Comparison of ENCODE assay signal across 18 cellular contexts in genomic region chr1:45510036-45510971, GRCh38. TPM values are rescaled to one million over a fixed set of nuclear protein-coding genes. Genes with fewer than 3 reads are reported as not detected.
A peak's percentile ranks its signal among the peaks of the same experiment; 100 is the strongest.
DNase-seq lines count a peak whose midpoint lies in the region; ATAC-seq, FAIRE-seq and TF ChIP-seq lines count a peak whose summit lies in the region.
"Had no signal": no experiment of that assay in that cellular context is flagged by ENCODE, and none has a peak within 500 bp of the region (broad histone marks: within the 10 kb centered on the region; RNA-seq: fewer than 3 reads in every experiment).

No MANE protein-coding gene starts in this region.

- SMC1A ChIA-PET in GM12878 (lab: Charles Lee; ENCODE audit: uncharacterized antibody, unreplicated experiment): interaction anchor here (0.6 to 5.6 kb wide), 8 partner anchors 10 to 77 kb away, joined by 3 to 114 read pairs (median 5); partner anchors contain the start of genes AKR1A1, CCDC163, MMACHC and NASP

- no peaks in the 10 kb centered on the region for H3K27me3 Mint-ChIP-seq in activated naive CD4-positive, alpha-beta T cell treated with anti-CD3 and anti-CD28 coated beads, Interleukin-2, amount 50 U/mL, for 24 hours
- H3K27me3 Mint-ChIP-seq: CD4-positive, alpha-beta T cell had no signal

- POLR2A ChIA-PET in GM12878 (lab: Charles Lee): interaction anchor here (0.6 to 1.6 kb wide), 2 partner anchors 10 to 11 kb away, joined by 3 to 11 read pairs; partner anchors contain the start of genes CCDC163, MMACHC and PRDX1

- in situ Hi-C loops in GM12878 (cut with MboI): no loop called here

- H3K4me2 ChIP-seq in GM12878 (ENCODE audit: control insufficient read depth, insufficient read depth): no peak overlapping the region

- H3K9me3 Mint-ChIP-seq in activated naive CD4-positive, alpha-beta T cell treated with anti-CD3 and anti-CD28 coated beads, Interleukin-2, amount 50 U/mL, for 24 hours: no peaks in the 10 kb centered on the region
- H3K9me3 Mint-ChIP-seq: CD4-positive, alpha-beta T cell had no signal

- 0 out of 2 replicates have a peak, but pooled peaks cover 2% of the 10 kb centered on the region for H4K20me1 ChIP-seq in GM12878 (ENCODE audit: control insufficient read depth, insufficient read depth)

- FAIRE-seq in GM12878 (lab: Jason Lieb, UNC): no peak
- FAIRE-seq: colon, frontal cortex, TTC549 had no signal

- TF ChIP-seq RAD21 in GM12878 (IDR thresholded peaks at IDR 0.05; ENCODE audit: insufficient read depth, low read depth, low read length): no peak

- TF ChIP-seq CTCF in GM12878 (IDR thresholded peaks at IDR 0.05 in 2 of 3, conservative IDR thresholded peaks at IDR 0.05 in 1 of 3; ENCODE audit: control insufficient read depth in 2 of 3, extremely low read depth in 1 of 3, insufficient read depth in 1 of 3, low read depth in 3 of 3, low read length in 3 of 3): no peak

- WGBS in GM12878 (ENCODE audit: insufficient coverage, insufficient replicate concordance, low lambda C conversion rate, missing lambda C conversion rate): 58% methylated on average over 9 of the region's 9 CpGs

- CTCF ChIA-PET in GM12878 (lab: Yijun Ruan, JAX): interaction anchor here (0.6 to 4.5 kb wide), 9 partner anchors 9 to 253 kb away, joined by 3 to 212 read pairs (median 17); partner anchors contain the start of genes AKR1A1, CCDC163 and MMACHC

- ATAC-seq in GM12878 (no peak), HG03354 (IDR thresholded peaks at IDR 0.05; ENCODE audit: poor library complexity, severe bottlenecking, unreplicated experiment) (no peak)

- no peaks in the 10 kb centered on the region for H3K4me1 ChIP-seq in GM12878 (ENCODE audit: control insufficient read depth, insufficient read depth, low read length)
- H3K4me1 ChIP-seq: uterus had no signal

- no TSS peak for BruUV-seq in GM12878 (replicated peaks; lab: Mats Ljungman, UMichigan)

- no peak overlapping the region for H3K4me3 Mint-ChIP-seq in activated naive CD4-positive, alpha-beta T cell treated with anti-CD3 and anti-CD28 coated beads, Interleukin-2, amount 50 U/mL, for 24 hours
- H3K4me3 Mint-ChIP-seq: CD4-positive, alpha-beta T cell had no signal

- intact Hi-C loops in GM12878 (cut with micrococcal nuclease; ENCODE audit: unreplicated experiment): loop anchor here (10.0 kb wide), 1 partner anchor 374 kb away; no protein-coding TSS in a partner anchor

- no peak overlapping the region for H3K9ac ChIP-seq in GM12878 (ENCODE audit: control insufficient read depth, insufficient read depth, low read length)

- no peak for DNase-seq in activated naive CD4-positive, alpha-beta T cell (lab: John Stamatoyannopoulos, UW)
- DNase-seq in GM12878 (ENCODE audit: low read depth, low spot score): no peak
- DNase-seq in substantia nigra (lab: John Stamatoyannopoulos, UW): no peak
- DNase-seq in MV-4-11 (lab: John Stamatoyannopoulos, UW): no peak
- DNase-seq: ACHN; activated CD4-positive, alpha-beta T cell treated with anti-CD3 and anti-CD28 coated beads, Interleukin-2, amount 50 U/mL, for 48 hours; amniotic stem cell; CD4-positive, alpha-beta T cell; DND-41; left ventricle myocardium inferior; NCI-H510A; stimulated activated naive CD4-positive, alpha-beta T cell; uterus had no signal

- no peak overlapping the region for H2AFZ ChIP-seq in GM12878 (ENCODE audit: control insufficient read depth, low read depth, low read length)

- no peak for TF ChIP-seq POLR2A in GM12878 (IDR thresholded peaks at IDR 0.05; ENCODE audit: low read depth, low read length)

- peaks cover 3% of the 10 kb centered on the region for H3K79me2 ChIP-seq in GM12878 (ENCODE audit: control insufficient read depth, insufficient read depth, low read length)

- H3K4me3 ChIP-seq in GM12878: no peak overlapping the region
- H3K4me3 ChIP-seq: left ventricle myocardium inferior, uterus had no signal

- peaks cover 13% of the 10 kb centered on the region for H3K36me3 Mint-ChIP-seq in activated naive CD4-positive, alpha-beta T cell treated with anti-CD3 and anti-CD28 coated beads, Interleukin-2, amount 50 U/mL, for 24 hours

- RAD21 ChIA-PET in GM12878 (lab: Charles Lee; ENCODE audit: unreplicated experiment): interaction anchor here (0.9 to 3.7 kb wide), 3 partner anchors 11 to 60 kb away, joined by 3 to 14 read pairs (median 4); partner anchors contain the start of genes CCDC163 and MMACHC

- H3K27ac ChIP-seq in GM12878 (ENCODE audit: control insufficient read depth, insufficient read depth) (no peak overlapping the region), substantia nigra (ENCODE audit: low read depth, low read length, poor library complexity, severe bottlenecking) (peak overlapping the region; percentile 69)
- H3K27ac ChIP-seq: left ventricle myocardium inferior, uterus had no signal

- TF ChIP-seq EP300 in GM12878 (IDR thresholded peaks at IDR 0.05; ENCODE audit: borderline replicate concordance in 1 of 2, control insufficient read depth in 1 of 2, low read depth in 2 of 2, low read length in 2 of 2): no peak

- H3K27ac Mint-ChIP-seq in activated naive CD4-positive, alpha-beta T cell treated with anti-CD3 and anti-CD28 coated beads, Interleukin-2, amount 50 U/mL, for 24 hours: peak overlapping the region; percentile 84
- H3K27ac Mint-ChIP-seq: CD4-positive, alpha-beta T cell had no signal

- no peaks in the 10 kb centered on the region for H3K27me3 ChIP-seq in GM12878 (replicated peaks in 1 of 2; ENCODE audit: control insufficient read depth in 2 of 2, insufficient read depth in 2 of 2, low read length in 1 of 2)
- H3K27me3 ChIP-seq: uterus had no signal

- peaks cover 3% of the 10 kb centered on the region for H3K4me1 Mint-ChIP-seq in activated naive CD4-positive, alpha-beta T cell treated with anti-CD3 and anti-CD28 coated beads, Interleukin-2, amount 50 U/mL, for 24 hours

- no peaks in the 10 kb centered on the region for H3K9me3 ChIP-seq in GM12878 (replicated peaks; ENCODE audit: control insufficient read depth, insufficient read depth, low read length)
- H3K9me3 ChIP-seq: left ventricle myocardium inferior, uterus had no signal

- H3K36me3 ChIP-seq in GM12878 (ENCODE audit: control insufficient read depth in 2 of 2, insufficient read depth in 2 of 2, low read length in 1 of 2): peaks cover 18 to 32% of the 10 kb centered on the region in 2 experiments
- H3K36me3 ChIP-seq: uterus had no signal

RNA-seq across cellular contexts. Expression of gene MMACHC, which starts 10.2 kb away (rescaled TPM):
- total RNA-seq in GM12878 (2013; cell fraction: nucleolus; rRNA removed): 5.3 and 6.3 TPM in 2 replicates
- 10.8 and 13.6 TPM in 2 replicates for total RNA-seq in GM12878 (2014; rRNA removed)
- 7.3 and 7.6 TPM in 2 replicates for total RNA-seq in GM12878 (2014; rRNA removed; fragmentation: Illumina TruSeq; extraction: Trizol)
- 14.2 and 14.8 TPM in 2 replicates for total RNA-seq in GM12878 (2021)
- polyA plus RNA-seq in GM12878 (2011; ENCODE audit: low read depth): 1.5 TPM
- polyA plus RNA-seq in GM12878 (2011; rRNA removed): 5.6 and 6.8 TPM in 2 replicates
- 10.3 and 10.8 TPM in 2 replicates for polyA plus RNA-seq in GM12878 (2011; cell fraction: cytosol; rRNA removed)
- 5.8 and 6.5 TPM in 2 replicates for polyA plus RNA-seq in GM12878 (2011; cell fraction: nucleus; rRNA removed)
- polyA plus RNA-seq in GM12878 (2012): 5.1 and 5.9 TPM in 2 replicates
- polyA plus RNA-seq in GM12878 (2014; fragmentation: Illumina TruSeq; extraction: Trizol): 8.1 and 11.7 TPM in 2 replicates
- polyA plus RNA-seq in GM12878 (2014; fragmentation: Nextera tagmentation; extraction: Ambion mirVana): 1 to 10 TPM; 4.6 to 5.7 TPM
- 9.4 and 9.8 TPM in 2 replicates for polyA plus RNA-seq in GM12878 (2014; rRNA removed)
- polyA plus RNA-seq in GM12878 (2016; fragmentation: Nextera tagmentation; extraction: Ambion mirVana): 10 to 100 TPM in 1 of 2 experiments, 1 to 10 TPM in 1; 10.0 to 12.3 TPM
- 12.1 and 19.3 TPM in 2 replicates for polyA minus RNA-seq in GM12878 (2011; rRNA and poly(A)+ RNA removed)
- polyA minus RNA-seq in GM12878 (2011; cell fraction: cytosol; rRNA and poly(A)+ RNA removed): 4.7 and 5.9 TPM in 2 replicates
- polyA minus RNA-seq in GM12878 (2011; cell fraction: nucleus; rRNA and poly(A)+ RNA removed): 3.0 and 5.8 TPM in 2 replicates

RNA-seq across cellular contexts. Expression of gene CCDC163, which starts 10.4 kb away (rescaled TPM):
- 2.0 and 2.6 TPM in 2 replicates for total RNA-seq in GM12878 (2013; cell fraction: nucleolus; rRNA removed)
- total RNA-seq in GM12878 (2014; rRNA removed) (2.3 and 3.2 TPM in 2 replicates), GM12878 (2014; rRNA removed; fragmentation: Illumina TruSeq; extraction: Trizol) (2.0 and 2.1 TPM in 2 replicates), GM12878 (2021) (2.4 and 2.9 TPM in 2 replicates)
- 2.5 TPM for polyA plus RNA-seq in GM12878 (2011; ENCODE audit: low read depth)
- polyA plus RNA-seq in GM12878 (2011; rRNA removed) (2.6 and 3.2 TPM in 2 replicates), GM12878 (2014; fragmentation: Illumina TruSeq; extraction: Trizol) (2.7 and 3.0 TPM in 2 replicates), GM12878 (2014; fragmentation: Nextera tagmentation; extraction: Ambion mirVana) (1 to 10 TPM; 1.4 to 2.3 TPM), GM12878 (2014; rRNA removed) (3.6 and 5.3 TPM in 2 replicates), GM12878 (2016; fragmentation: Nextera tagmentation; extraction: Ambion mirVana) (1 to 10 TPM; 2.3 to 4.0 TPM)
- polyA plus RNA-seq in GM12878 (2011; cell fraction: cytosol; rRNA removed): 5.2 and 6.2 TPM in 2 replicates
- 3.1 and 4.0 TPM in 2 replicates for polyA plus RNA-seq in GM12878 (2011; cell fraction: nucleus; rRNA removed)
- 3.4 and 4.8 TPM in 2 replicates for polyA plus RNA-seq in GM12878 (2012)
- polyA minus RNA-seq in GM12878 (2011; rRNA and poly(A)+ RNA removed): 3.3 and 3.9 TPM in 2 replicates
- 0.94 and 3.0 TPM in 2 replicates for polyA minus RNA-seq in GM12878 (2011; cell fraction: cytosol; rRNA and poly(A)+ RNA removed)
- 3.5 and 3.9 TPM in 2 replicates for polyA minus RNA-seq in GM12878 (2011; cell fraction: nucleus; rRNA and poly(A)+ RNA removed)

RNA-seq across cellular contexts. Expression of gene PRDX1, which starts 11.4 kb away (rescaled TPM):
- 28.3 and 29.3 TPM in 2 replicates for total RNA-seq in GM12878 (2013; cell fraction: nucleolus; rRNA removed)
- 822 and 988 TPM in 2 replicates for total RNA-seq in GM12878 (2014; rRNA removed)
- 779 and 790 TPM in 2 replicates for total RNA-seq in GM12878 (2014; rRNA removed; fragmentation: Illumina TruSeq; extraction: Trizol)
- total RNA-seq in GM12878 (2021): 630 and 659 TPM in 2 replicates
- 509 TPM for polyA plus RNA-seq in GM12878 (2011; ENCODE audit: low read depth)
- polyA plus RNA-seq in GM12878 (2011; rRNA removed): 784 and 883 TPM in 2 replicates
- 460 and 514 TPM in 2 replicates for polyA plus RNA-seq in GM12878 (2011; cell fraction: cytosol; rRNA removed)
- polyA plus RNA-seq in GM12878 (2011; cell fraction: nucleus; rRNA removed): 254 and 281 TPM in 2 replicates
- 373 and 379 TPM in 2 replicates for polyA plus RNA-seq in GM12878 (2012)
- 752 and 883 TPM in 2 replicates for polyA plus RNA-seq in GM12878 (2014; fragmentation: Illumina TruSeq; extraction: Trizol)
- polyA plus RNA-seq in GM12878 (2014; fragmentation: Nextera tagmentation; extraction: Ambion mirVana): 1,000 to 10,000 TPM; 1,264 to 1,775 TPM
- polyA plus RNA-seq in GM12878 (2014; rRNA removed): 763 and 801 TPM in 2 replicates
- polyA plus RNA-seq in GM12878 (2016; fragmentation: Nextera tagmentation; extraction: Ambion mirVana): 1,000 to 10,000 TPM; 1,223 to 1,315 TPM
- polyA minus RNA-seq in GM12878 (2011; rRNA and poly(A)+ RNA removed): 315 and 352 TPM in 2 replicates
- polyA minus RNA-seq in GM12878 (2011; cell fraction: cytosol; rRNA and poly(A)+ RNA removed): 102 and 104 TPM in 2 replicates
- 49.7 and 63.3 TPM in 2 replicates for polyA minus RNA-seq in GM12878 (2011; cell fraction: nucleus; rRNA and poly(A)+ RNA removed)

RNA-seq across cellular contexts. Expression of gene TESK2, which starts 19.3 kb away (rescaled TPM):
- 16.5 and 21.3 TPM in 2 replicates for total RNA-seq in GM12878 (2013; cell fraction: nucleolus; rRNA removed)
- total RNA-seq in GM12878 (2014; rRNA removed): 5.7 and 6.8 TPM in 2 replicates
- total RNA-seq in GM12878 (2014; rRNA removed; fragmentation: Illumina TruSeq; extraction: Trizol): 4.4 and 4.7 TPM in 2 replicates
- 6.2 and 7.1 TPM in 2 replicates for total RNA-seq in GM12878 (2021)
- 7.6 TPM for polyA plus RNA-seq in GM12878 (2011; ENCODE audit: low read depth)
- polyA plus RNA-seq in GM12878 (2011; rRNA removed): 8.3 and 10.0 TPM in 2 replicates
- 7.9 and 9.5 TPM in 2 replicates for polyA plus RNA-seq in GM12878 (2011; cell fraction: cytosol; rRNA removed)
- 10.4 and 12.5 TPM in 2 replicates for polyA plus RNA-seq in GM12878 (2011; cell fraction: nucleus; rRNA removed)
- polyA plus RNA-seq in GM12878 (2012): 7.3 and 10.3 TPM in 2 replicates
- polyA plus RNA-seq in GM12878 (2014; fragmentation: Illumina TruSeq; extraction: Trizol): 6.7 and 7.5 TPM in 2 replicates
- 1 to 10 TPM; 2.2 to 2.5 TPM for polyA plus RNA-seq in GM12878 (2014; fragmentation: Nextera tagmentation; extraction: Ambion mirVana)
- polyA plus RNA-seq in GM12878 (2014; rRNA removed): 5.9 and 7.1 TPM in 2 replicates
- 1 to 10 TPM; 3.6 to 3.9 TPM for polyA plus RNA-seq in GM12878 (2016; fragmentation: Nextera tagmentation; extraction: Ambion mirVana)
- 6.1 and 11.0 TPM in 2 replicates for polyA minus RNA-seq in GM12878 (2011; rRNA and poly(A)+ RNA removed)
- 1.4 and 3.2 TPM in 2 replicates for polyA minus RNA-seq in GM12878 (2011; cell fraction: cytosol; rRNA and poly(A)+ RNA removed)
- 3.3 and 3.5 TPM in 2 replicates for polyA minus RNA-seq in GM12878 (2011; cell fraction: nucleus; rRNA and poly(A)+ RNA removed)

RNA-seq across cellular contexts. Expression of gene AKR1A1, which starts 40.3 kb away (rescaled TPM):
- total RNA-seq in GM12878 (2013; cell fraction: nucleolus; rRNA removed): 82.3 and 85.2 TPM in 2 replicates
- total RNA-seq in GM12878 (2014; rRNA removed) (208 and 209 TPM in 2 replicates), GM12878 (2014; rRNA removed; fragmentation: Illumina TruSeq; extraction: Trizol) (187 and 189 TPM in 2 replicates), GM12878 (2021) (259 and 260 TPM in 2 replicates)
- polyA plus RNA-seq in GM12878 (2011; ENCODE audit: low read depth): 223 TPM
- polyA plus RNA-seq in GM12878 (2011; rRNA removed) (243 and 335 TPM in 2 replicates), GM12878 (2014; fragmentation: Illumina TruSeq; extraction: Trizol) (182 and 222 TPM in 2 replicates), GM12878 (2014; fragmentation: Nextera tagmentation; extraction: Ambion mirVana) (100 to 1,000 TPM; 199 to 200 TPM), GM12878 (2014; rRNA removed) (253 and 265 TPM in 2 replicates), GM12878 (2016; fragmentation: Nextera tagmentation; extraction: Ambion mirVana) (100 to 1,000 TPM; 309 to 334 TPM)
- 422 and 450 TPM in 2 replicates for polyA plus RNA-seq in GM12878 (2011; cell fraction: cytosol; rRNA removed)
- 238 and 249 TPM in 2 replicates for polyA plus RNA-seq in GM12878 (2011; cell fraction: nucleus; rRNA removed)
- 188 and 204 TPM in 2 replicates for polyA plus RNA-seq in GM12878 (2012)
- 265 and 347 TPM in 2 replicates for polyA minus RNA-seq in GM12878 (2011; rRNA and poly(A)+ RNA removed)
- 80.9 and 94.5 TPM in 2 replicates for polyA minus RNA-seq in GM12878 (2011; cell fraction: cytosol; rRNA and poly(A)+ RNA removed)
- 56.6 and 85.1 TPM in 2 replicates for polyA minus RNA-seq in GM12878 (2011; cell fraction: nucleus; rRNA and poly(A)+ RNA removed)
